Comparison of ENCODE assay signal across 18 cellular contexts in the genomic region with DNA sequence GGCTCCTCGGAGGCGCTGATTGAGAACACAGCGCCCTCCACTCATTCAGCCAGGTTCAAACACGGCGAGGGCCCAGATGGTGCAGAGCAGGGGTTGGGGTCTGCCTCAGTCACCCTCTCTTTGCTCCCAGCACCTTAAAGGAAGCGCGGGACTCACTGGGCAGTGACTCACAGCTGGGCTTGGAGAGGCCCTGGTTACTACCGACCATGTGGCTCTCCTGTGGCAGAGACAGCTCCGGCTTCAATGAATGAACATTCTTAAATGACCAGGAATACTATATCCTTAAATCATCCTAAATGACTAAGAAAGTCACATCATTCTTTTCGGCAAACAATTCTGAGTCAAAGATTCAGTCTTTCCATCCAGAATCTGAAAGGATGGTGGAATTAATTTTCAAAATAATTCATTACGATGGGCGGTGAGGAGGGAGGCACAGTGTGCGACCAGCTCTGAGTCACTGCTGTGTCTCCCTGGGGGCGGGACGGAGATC. TPM values are rescaled to one million over a fixed set of nuclear protein-coding genes. Genes with fewer than 3 reads are reported as not detected.
DNase-seq lines count a peak whose midpoint lies in the region; ATAC-seq and TF ChIP-seq lines count a peak whose summit lies in the region.
"Had no signal": no experiment of that assay in that cellular context is flagged by ENCODE, and none has a peak within 500 bp of the region (broad histone marks: within the 10 kb centered on the region; RNA-seq: fewer than 3 reads in every experiment).

No MANE protein-coding gene starts in this region.

- TF ChIP-seq CTCF in HFFc6 (IDR thresholded peaks at IDR 0.05) (no peak), neural crest cell (conservative IDR thresholded peaks at IDR 0.05) (no peak)

- no peaks in the 10 kb centered on the region for H3K27me3 Mint-ChIP-seq in activated CD4-positive, alpha-beta T cell treated with anti-CD3 and anti-CD28 coated beads, Interleukin-2, amount 10 ng/mL, durations not matched to agents 7 days and 5 days
- H3K27me3 Mint-ChIP-seq in HFFc6 (ENCODE audit: insufficient read depth) (peaks cover 4% of the 10 kb centered on the region; the same call in 1 of the 2 replicates), neural crest cell (ENCODE audit: low read depth) (no peaks in the 10 kb centered on the region)
- H3K27me3 Mint-ChIP-seq in central memory CD8-positive, alpha-beta T cell, result no peaks in the 10 kb centered on the region
- H3K27me3 Mint-ChIP-seq: activated B cell treated with CpG ODN at 0.5 μM for 24 hours had no signal

- peaks cover 19% of the 10 kb centered on the region for H3K36me3 Mint-ChIP-seq in activated CD4-positive, alpha-beta T cell treated with anti-CD3 and anti-CD28 coated beads, Interleukin-2, amount 10 ng/mL, durations not matched to agents 7 days and 5 days (ENCODE audit: low read depth)
- peaks cover 12% of the 10 kb centered on the region for H3K36me3 Mint-ChIP-seq in HFFc6 (ENCODE audit: low read depth)
- H3K36me3 Mint-ChIP-seq in central memory CD8-positive, alpha-beta T cell (ENCODE audit: insufficient read depth), result peaks cover 39% of the 10 kb centered on the region
- peaks cover 7% of the 10 kb centered on the region for H3K36me3 Mint-ChIP-seq in neural crest cell (ENCODE audit: low read depth)

- peak overlapping the region; percentile 4 for H3K27ac Mint-ChIP-seq in activated CD4-positive, alpha-beta T cell treated with anti-CD3 and anti-CD28 coated beads, Interleukin-2, amount 10 ng/mL, durations not matched to agents 7 days and 5 days
- H3K27ac Mint-ChIP-seq in HFFc6, result 0 out of 2 replicates have a peak overlapping the region, but pooled peaks have one; percentile 60
- H3K27ac Mint-ChIP-seq in central memory CD8-positive, alpha-beta T cell (ENCODE audit: low read depth), result no peak overlapping the region
- H3K27ac Mint-ChIP-seq in neural crest cell (ENCODE audit: unreplicated experiment), result peak overlapping the region; percentile 57
- H3K27ac Mint-ChIP-seq: activated B cell treated with CpG ODN at 0.5 μM for 24 hours; T-helper 1 cell treated with Interleukin-12 subunit alpha and Interleukin-12 subunit beta and Interleukin-4 antibody, amounts not matched to agents 30 μg/mL and 1 μg/mL, for 36 hours had no signal

- H3K9me3 Mint-ChIP-seq in activated CD4-positive, alpha-beta T cell treated with anti-CD3 and anti-CD28 coated beads, Interleukin-2, amount 10 ng/mL, durations not matched to agents 7 days and 5 days, result no peaks in the 10 kb centered on the region
- H3K9me3 Mint-ChIP-seq in HFFc6, result no peaks in the 10 kb centered on the region
- H3K9me3 Mint-ChIP-seq in central memory CD8-positive, alpha-beta T cell, result no peaks in the 10 kb centered on the region
- H3K9me3 Mint-ChIP-seq in neural crest cell, result no peaks in the 10 kb centered on the region
- H3K9me3 Mint-ChIP-seq: activated B cell treated with CpG ODN at 0.5 μM for 24 hours; CD14-positive monocyte; T-helper 1 cell treated with Interleukin-12 subunit alpha and Interleukin-12 subunit beta and Interleukin-4 antibody, amounts not matched to agents 30 μg/mL and 1 μg/mL, for 36 hours had no signal

- DNase-seq in activated CD4-positive, alpha-beta T cell treated with anti-CD3 and anti-CD28 coated beads, Interleukin-2, amount 10 ng/mL, durations not matched to agents 7 days and 5 days, result no peak
- no peak for DNase-seq in activated CD4-positive, alpha-beta T cell treated with anti-CD3 and anti-CD28 coated beads for 4 hours
- DNase-seq in HFFc6, result peak; percentile 11
- no peak for DNase-seq in central memory CD8-positive, alpha-beta T cell (ENCODE audit: low spot score in 2 of 2)
- no peak for DNase-seq in neural crest cell (ENCODE audit: low read depth, low spot score)
- DNase-seq in islet precursor cell, result no peak
- DNase-seq: activated B cell treated with CpG ODN at 0.5 μM for 24 hours; activated gamma-delta T cell treated with Interleukin-2 at 50 U/mL for 16 hours; cortex of kidney; NCI-H187 treated with DMSO at 0.1 percent for 48 hours; NCI-H446; NK-92 treated with Interleukin-12 subunit alpha and Interleukin-12 subunit beta, amount 100 ng/mL, for 24 hours; stimulated activated CD4-positive, alpha-beta T cell treated with anti-CD3 and anti-CD28 coated beads, Interleukin-12 subunit alpha, Interleukin-12 subunit beta, amount 100 ng/mL, for 4 hours; stimulated activated naive CD8-positive, alpha-beta T cell treated with anti-CD3 and anti-CD28 coated beads, Interleukin-15, Interleukin-2, amounts not matched to agents 100 U/mL and 50 U/mL, for 24 hours had no signal

- CTCF ChIA-PET in activated CD4-positive, alpha-beta T cell treated with anti-CD3 and anti-CD28 coated beads, Interleukin-2, amount 10 ng/mL, durations not matched to agents 7 days and 5 days (lab: Charles Lee), result interaction anchor here (1.1 to 1.3 kb wide), 2 partner anchors 36 to 47 kb away, joined by 3 read pairs; no protein-coding TSS in a partner anchor

- no peak for ATAC-seq in central memory CD8-positive, alpha-beta T cell (replicated peaks; ENCODE audit: extremely low read depth, poor library complexity, severe bottlenecking)
- no peak for ATAC-seq in HG03175 (IDR thresholded peaks at IDR 0.05; ENCODE audit: unreplicated experiment)
- ATAC-seq in GM18861 (IDR thresholded peaks at IDR 0.05; ENCODE audit: unreplicated experiment), result no peak
- ATAC-seq: stimulated activated naive CD8-positive, alpha-beta T cell treated with anti-CD3 and anti-CD28 coated beads, Interleukin-15, Interleukin-2, amounts not matched to agents 100 U/mL and 50 U/mL, for 24 hours had no signal

- POLR2A ChIA-PET in activated CD4-positive, alpha-beta T cell treated with anti-CD3 and anti-CD28 coated beads, Interleukin-2, amount 10 ng/mL, durations not matched to agents 7 days and 5 days (lab: Charles Lee), result no interaction called here

- peaks cover 24% of the 10 kb centered on the region for H3K4me1 Mint-ChIP-seq in activated CD4-positive, alpha-beta T cell treated with anti-CD3 and anti-CD28 coated beads, Interleukin-2, amount 10 ng/mL, durations not matched to agents 7 days and 5 days
- H3K4me1 Mint-ChIP-seq in HFFc6 (ENCODE audit: low read depth), result peaks cover 25% of the 10 kb centered on the region
- H3K4me1 Mint-ChIP-seq in central memory CD8-positive, alpha-beta T cell, result peaks cover 20% of the 10 kb centered on the region
- H3K4me1 Mint-ChIP-seq in neural crest cell, result peaks cover 26% of the 10 kb centered on the region

- no peak overlapping the region for H3K4me3 Mint-ChIP-seq in activated CD4-positive, alpha-beta T cell treated with anti-CD3 and anti-CD28 coated beads, Interleukin-2, amount 10 ng/mL, durations not matched to agents 7 days and 5 days
- H3K4me3 Mint-ChIP-seq in HFFc6, result no peak overlapping the region
- H3K4me3 Mint-ChIP-seq in central memory CD8-positive, alpha-beta T cell, result peak overlapping the region; percentile 51
- H3K4me3 Mint-ChIP-seq in neural crest cell, result peak overlapping the region; percentile 49
- H3K4me3 Mint-ChIP-seq: T-helper 1 cell treated with Interleukin-12 subunit alpha and Interleukin-12 subunit beta and Interleukin-4 antibody, amounts not matched to agents 30 μg/mL and 1 μg/mL, for 36 hours had no signal

RNA-seq across cellular contexts. Expression of a gene that starts 1.6 kb away (rescaled TPM):
- 10 to 100 TPM; 16.5 to 18.5 TPM for total RNA-seq in activated CD4-positive, alpha-beta T cell treated with anti-CD3 and anti-CD28 coated beads, Interleukin-2, amount 10 ng/mL, durations not matched to agents 7 days and 5 days
- total RNA-seq in HFFc6 (2021; fragmentation: NEBNext Ultra II Directional; extraction: Animal tissue kit (Norgen Biotek cat#: 25700)), result 10 to 100 TPM; 11.5 to 14.0 (median 12.3) TPM
- 28.7 and 29.6 TPM in 2 replicates for total RNA-seq in neural crest cell

RNA-seq across cellular contexts. Expression of a gene that starts 30.8 kb away (rescaled TPM):
- total RNA-seq in activated CD4-positive, alpha-beta T cell treated with anti-CD3 and anti-CD28 coated beads, Interleukin-2, amount 10 ng/mL, durations not matched to agents 7 days and 5 days, result 10 to 100 TPM; 52.9 to 58.8 TPM
- total RNA-seq in HFFc6 (2021; fragmentation: NEBNext Ultra II Directional; extraction: Animal tissue kit (Norgen Biotek cat#: 25700)), result 10 to 100 TPM; 69.1 to 81.0 (median 75.9) TPM
- total RNA-seq in neural crest cell, result 82.1 and 86.6 TPM in 2 replicates

RNA-seq across cellular contexts. Expression of a gene that starts 30.8 kb away (rescaled TPM):
- 10 to 100 TPM; 59.2 to 62.3 TPM for total RNA-seq in activated CD4-positive, alpha-beta T cell treated with anti-CD3 and anti-CD28 coated beads, Interleukin-2, amount 10 ng/mL, durations not matched to agents 7 days and 5 days
- 10 to 100 TPM; 40.8 to 55.1 (median 43.7) TPM for total RNA-seq in HFFc6 (2021; fragmentation: NEBNext Ultra II Directional; extraction: Animal tissue kit (Norgen Biotek cat#: 25700))
- total RNA-seq in neural crest cell, result 84.1 and 89.3 TPM in 2 replicates

RNA-seq across cellular contexts. Expression of a gene that starts 41.3 kb away (rescaled TPM):
- total RNA-seq in activated CD4-positive, alpha-beta T cell treated with anti-CD3 and anti-CD28 coated beads, Interleukin-2, amount 10 ng/mL, durations not matched to agents 7 days and 5 days, result 10 to 100 TPM in 1 of 2 experiments, 1 to 10 TPM in 1; 9.4 to 10.8 TPM
- total RNA-seq in HFFc6 (2021; fragmentation: NEBNext Ultra II Directional; extraction: Animal tissue kit (Norgen Biotek cat#: 25700)), result 1 to 10 TPM; 6.2 to 9.4 (median 6.5) TPM
- 18.2 and 19.0 TPM in 2 replicates for total RNA-seq in neural crest cell

RNA-seq across cellular contexts. Expression of a gene that starts 41.6 kb away (rescaled TPM):
- total RNA-seq in activated CD4-positive, alpha-beta T cell treated with anti-CD3 and anti-CD28 coated beads, Interleukin-2, amount 10 ng/mL, durations not matched to agents 7 days and 5 days, result 10 to 100 TPM; 72.1 to 74.5 TPM
- 10 to 100 TPM; 63.2 to 98.6 (median 75.5) TPM for total RNA-seq in HFFc6 (2021; fragmentation: NEBNext Ultra II Directional; extraction: Animal tissue kit (Norgen Biotek cat#: 25700))
- 77.2 and 79.4 TPM in 2 replicates for total RNA-seq in neural crest cell

Comparison
In these comparisons a context has a peak if more than half of its experiments do, and no peak if none do; other contexts are left out.
1. H3K4me3 Mint-ChIP-seq: peak in central memory CD8-positive, alpha-beta T cell (single experiment) and neural crest cell (single experiment); none in activated CD4-positive, alpha-beta T cell treated with anti-CD3 and anti-CD28 coated beads, Interleukin-2, amount 10 ng/mL, durations not matched to agents 7 days and 5 days (single experiment) and HFFc6 (single experiment).